1 cellular context compared by ENCODE assay signal in genomic region chr6:408599-409102, GRCh38.
TF ChIP-seq lines count a peak whose summit lies in the region.

No MANE protein-coding gene starts in this region.

TF ChIP-seq in GM23338, 12 proteins besides CTCF, POLR2A, EP300 and RAD21 (continued from another document):
- no peak for TF ChIP-seq CREB1 (CRISPR knock-in tag; IDR thresholded peaks at IDR 0.05; ENCODE audit: low read depth)
- no peak for TF ChIP-seq ETS1 (IDR thresholded peaks at IDR 0.05)
- no peak for TF ChIP-seq STAT1 (IDR thresholded peaks at IDR 0.05; ENCODE audit: unreplicated experiment)
- no peak for TF ChIP-seq JUNB (IDR thresholded peaks at IDR 0.05; ENCODE audit: unreplicated experiment)
- TF ChIP-seq ZNF114 (CRISPR knock-in tag; IDR thresholded peaks at IDR 0.05): no peak
- no peak for TF ChIP-seq EZH2 (IDR thresholded peaks at IDR 0.05; ENCODE audit: low read depth, unreplicated experiment)
- TF ChIP-seq REST (IDR thresholded peaks at IDR 0.05; ENCODE audit: unreplicated experiment): no peak
